ENCODE assay signal across 2 cellular contexts in the genomic region with DNA sequence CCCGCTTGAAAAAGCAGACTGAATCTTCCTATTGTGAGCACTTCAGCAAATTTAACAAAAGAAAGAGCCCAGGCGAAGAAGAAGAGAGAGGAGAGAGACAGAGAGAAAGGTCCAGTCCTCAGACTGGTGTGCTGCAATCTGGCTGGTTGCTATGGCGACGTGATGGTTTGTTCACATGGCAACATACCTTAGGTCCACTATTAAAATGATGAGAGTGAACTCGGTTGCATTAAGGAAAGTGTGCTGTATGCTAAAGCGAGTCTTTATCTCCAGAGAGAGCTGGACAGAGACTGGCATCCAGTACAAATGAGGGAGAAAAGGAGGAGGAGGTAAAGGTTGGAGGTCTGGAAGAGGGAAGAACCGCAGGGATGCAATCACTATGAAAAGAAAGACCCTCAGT.
TF ChIP-seq lines count a peak whose summit lies in the region.

No MANE protein-coding gene starts in this region.

TF ChIP-seq in SK-N-SH, 30 proteins besides CTCF, POLR2A, EP300 and RAD21 (continued from another document):
- no peak for TF ChIP-seq CHD2 (IDR thresholded peaks at IDR 0.05; ENCODE audit: low read length, partially characterized antibody)
- no peak for TF ChIP-seq RFX5 (IDR thresholded peaks at IDR 0.05; ENCODE audit: low read length)
- no peak for TF ChIP-seq NFIC (IDR thresholded peaks at IDR 0.05; ENCODE audit: borderline replicate concordance)
- TF ChIP-seq, protein P1, sequence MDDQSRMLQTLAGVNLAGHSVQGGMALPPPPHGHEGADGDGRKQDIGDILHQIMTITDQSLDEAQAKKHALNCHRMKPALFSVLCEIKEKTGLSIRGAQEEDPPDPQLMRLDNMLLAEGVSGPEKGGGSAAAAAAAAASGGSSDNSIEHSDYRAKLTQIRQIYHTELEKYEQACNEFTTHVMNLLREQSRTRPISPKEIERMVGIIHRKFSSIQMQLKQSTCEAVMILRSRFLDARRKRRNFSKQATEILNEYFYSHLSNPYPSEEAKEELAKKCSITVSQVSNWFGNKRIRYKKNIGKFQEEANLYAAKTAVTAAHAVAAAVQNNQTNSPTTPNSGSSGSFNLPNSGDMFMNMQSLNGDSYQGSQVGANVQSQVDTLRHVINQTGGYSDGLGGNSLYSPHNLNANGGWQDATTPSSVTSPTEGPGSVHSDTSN (IDR thresholded peaks at IDR 0.05): no peak
- TF ChIP-seq FOXM1 (IDR thresholded peaks at IDR 0.05; ENCODE audit: low read depth): no peak

TF ChIP-seq in SK-N-SH treated with all-trans-retinoic acid at 6 μM for 48 hours, 23 proteins besides CTCF, POLR2A, EP300 and RAD21 (continued from another document):
- TF ChIP-seq, protein P2, sequence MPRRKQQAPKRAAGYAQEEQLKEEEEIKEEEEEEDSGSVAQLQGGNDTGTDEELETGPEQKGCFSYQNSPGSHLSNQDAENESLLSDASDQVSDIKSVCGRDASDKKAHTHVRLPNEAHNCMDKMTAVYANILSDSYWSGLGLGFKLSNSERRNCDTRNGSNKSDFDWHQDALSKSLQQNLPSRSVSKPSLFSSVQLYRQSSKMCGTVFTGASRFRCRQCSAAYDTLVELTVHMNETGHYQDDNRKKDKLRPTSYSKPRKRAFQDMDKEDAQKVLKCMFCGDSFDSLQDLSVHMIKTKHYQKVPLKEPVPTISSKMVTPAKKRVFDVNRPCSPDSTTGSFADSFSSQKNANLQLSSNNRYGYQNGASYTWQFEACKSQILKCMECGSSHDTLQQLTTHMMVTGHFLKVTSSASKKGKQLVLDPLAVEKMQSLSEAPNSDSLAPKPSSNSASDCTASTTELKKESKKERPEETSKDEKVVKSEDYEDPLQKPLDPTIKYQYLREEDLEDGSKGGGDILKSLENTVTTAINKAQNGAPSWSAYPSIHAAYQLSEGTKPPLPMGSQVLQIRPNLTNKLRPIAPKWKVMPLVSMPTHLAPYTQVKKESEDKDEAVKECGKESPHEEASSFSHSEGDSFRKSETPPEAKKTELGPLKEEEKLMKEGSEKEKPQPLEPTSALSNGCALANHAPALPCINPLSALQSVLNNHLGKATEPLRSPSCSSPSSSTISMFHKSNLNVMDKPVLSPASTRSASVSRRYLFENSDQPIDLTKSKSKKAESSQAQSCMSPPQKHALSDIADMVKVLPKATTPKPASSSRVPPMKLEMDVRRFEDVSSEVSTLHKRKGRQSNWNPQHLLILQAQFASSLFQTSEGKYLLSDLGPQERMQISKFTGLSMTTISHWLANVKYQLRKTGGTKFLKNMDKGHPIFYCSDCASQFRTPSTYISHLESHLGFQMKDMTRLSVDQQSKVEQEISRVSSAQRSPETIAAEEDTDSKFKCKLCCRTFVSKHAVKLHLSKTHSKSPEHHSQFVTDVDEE (CRISPR knock-in tag; IDR thresholded peaks at IDR 0.05): no peak
- TF ChIP-seq ZNF565 (CRISPR knock-in tag; conservative IDR thresholded peaks at IDR 0.05; ENCODE audit: low read depth): no peak
- TF ChIP-seq ZFP3 (CRISPR knock-in tag; IDR thresholded peaks at IDR 0.05): no peak
- TF ChIP-seq ISL1 (CRISPR knock-in tag; IDR thresholded peaks at IDR 0.05): no peak
- TF ChIP-seq BACH2 (CRISPR knock-in tag; IDR thresholded peaks at IDR 0.05; ENCODE audit: borderline replicate concordance): no peak
- TF ChIP-seq PPARA (CRISPR knock-in tag; IDR thresholded peaks at IDR 0.05; ENCODE audit: borderline replicate concordance): no peak
- no peak for TF ChIP-seq SNAI2 (CRISPR knock-in tag; IDR thresholded peaks at IDR 0.05)
- no peak for TF ChIP-seq ZC3H10 (CRISPR knock-in tag; IDR thresholded peaks at IDR 0.05)
- TF ChIP-seq, protein P3, sequence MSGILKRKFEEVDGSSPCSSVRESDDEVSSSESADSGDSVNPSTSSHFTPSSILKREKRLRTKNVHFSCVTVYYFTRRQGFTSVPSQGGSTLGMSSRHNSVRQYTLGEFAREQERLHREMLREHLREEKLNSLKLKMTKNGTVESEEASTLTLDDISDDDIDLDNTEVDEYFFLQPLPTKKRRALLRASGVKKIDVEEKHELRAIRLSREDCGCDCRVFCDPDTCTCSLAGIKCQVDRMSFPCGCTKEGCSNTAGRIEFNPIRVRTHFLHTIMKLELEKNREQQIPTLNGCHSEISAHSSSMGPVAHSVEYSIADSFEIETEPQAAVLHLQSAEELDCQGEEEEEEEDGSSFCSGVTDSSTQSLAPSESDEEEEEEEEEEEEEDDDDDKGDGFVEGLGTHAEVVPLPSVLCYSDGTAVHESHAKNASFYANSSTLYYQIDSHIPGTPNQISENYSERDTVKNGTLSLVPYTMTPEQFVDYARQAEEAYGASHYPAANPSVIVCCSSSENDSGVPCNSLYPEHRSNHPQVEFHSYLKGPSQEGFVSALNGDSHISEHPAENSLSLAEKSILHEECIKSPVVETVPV (CRISPR knock-in tag; IDR thresholded peaks at IDR 0.05): no peak
- TF ChIP-seq RARB (CRISPR knock-in tag; IDR thresholded peaks at IDR 0.05): no peak
- TF ChIP-seq ZNF8 (CRISPR knock-in tag; IDR thresholded peaks at IDR 0.05): no peak
TF ChIP-seq in SK-N-SH treated with all-trans-retinoic acid at 6 μM for 48 hours: peak in this region for 0.
